1 cellular context compared by ENCODE assay signal in genomic region chr9:34646211-34647083, GRCh38.
TF ChIP-seq lines count a peak whose summit lies in the region.

GALT (plus strand) TSS chr9:34646675; CDS start chr9:34646705, 30 bp downstream.

TF ChIP-seq in GM12878, 131 proteins besides CTCF, POLR2A, EP300 and RAD21 (continued from another document and continues in another):
- TF ChIP-seq NBN (IDR thresholded peaks at IDR 0.05): peak; percentile 77
- TF ChIP-seq, protein P1, sequence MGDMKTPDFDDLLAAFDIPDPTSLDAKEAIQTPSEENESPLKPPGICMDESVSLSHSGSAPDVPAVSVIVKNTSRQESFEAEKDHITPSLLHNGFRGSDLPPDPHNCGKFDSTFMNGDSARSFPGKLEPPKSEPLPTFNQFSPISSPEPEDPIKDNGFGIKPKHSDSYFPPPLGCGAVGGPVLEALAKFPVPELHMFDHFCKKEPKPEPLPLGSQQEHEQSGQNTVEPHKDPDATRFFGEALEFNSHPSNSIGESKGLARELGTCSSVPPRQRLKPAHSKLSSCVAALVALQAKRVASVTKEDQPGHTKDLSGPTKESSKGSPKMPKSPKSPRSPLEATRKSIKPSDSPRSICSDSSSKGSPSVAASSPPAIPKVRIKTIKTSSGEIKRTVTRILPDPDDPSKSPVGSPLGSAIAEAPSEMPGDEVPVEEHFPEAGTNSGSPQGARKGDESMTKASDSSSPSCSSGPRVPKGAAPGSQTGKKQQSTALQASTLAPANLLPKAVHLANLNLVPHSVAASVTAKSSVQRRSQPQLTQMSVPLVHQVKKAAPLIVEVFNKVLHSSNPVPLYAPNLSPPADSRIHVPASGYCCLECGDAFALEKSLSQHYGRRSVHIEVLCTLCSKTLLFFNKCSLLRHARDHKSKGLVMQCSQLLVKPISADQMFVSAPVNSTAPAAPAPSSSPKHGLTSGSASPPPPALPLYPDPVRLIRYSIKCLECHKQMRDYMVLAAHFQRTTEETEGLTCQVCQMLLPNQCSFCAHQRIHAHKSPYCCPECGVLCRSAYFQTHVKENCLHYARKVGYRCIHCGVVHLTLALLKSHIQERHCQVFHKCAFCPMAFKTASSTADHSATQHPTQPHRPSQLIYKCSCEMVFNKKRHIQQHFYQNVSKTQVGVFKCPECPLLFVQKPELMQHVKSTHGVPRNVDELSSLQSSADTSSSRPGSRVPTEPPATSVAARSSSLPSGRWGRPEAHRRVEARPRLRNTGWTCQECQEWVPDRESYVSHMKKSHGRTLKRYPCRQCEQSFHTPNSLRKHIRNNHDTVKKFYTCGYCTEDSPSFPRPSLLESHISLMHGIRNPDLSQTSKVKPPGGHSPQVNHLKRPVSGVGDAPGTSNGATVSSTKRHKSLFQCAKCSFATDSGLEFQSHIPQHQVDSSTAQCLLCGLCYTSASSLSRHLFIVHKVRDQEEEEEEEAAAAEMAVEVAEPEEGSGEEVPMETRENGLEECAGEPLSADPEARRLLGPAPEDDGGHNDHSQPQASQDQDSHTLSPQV (IDR thresholded peaks at IDR 0.05): no peak
- no peak; the same call in 1 of the 2 replicates for TF ChIP-seq RUNX3 (IDR thresholded peaks at IDR 0.05; ENCODE audit: low read length)
- TF ChIP-seq TCF3 (IDR thresholded peaks at IDR 0.05; ENCODE audit: borderline replicate concordance, insufficient read depth, low read depth, low read length): 0 out of 2 replicates have a peak, but pooled peaks have one; percentile 76
- TF ChIP-seq SREBF1 (IDR thresholded peaks at IDR 0.05; ENCODE audit: low read length): no peak
- TF ChIP-seq ZNF24 (IDR thresholded peaks at IDR 0.05): no peak
- no peak for TF ChIP-seq MEF2B (IDR thresholded peaks at IDR 0.05; ENCODE audit: partially characterized antibody, poor library complexity, severe bottlenecking)
- no peak for TF ChIP-seq ZZZ3 (IDR thresholded peaks at IDR 0.05; ENCODE audit: control insufficient read depth, insufficient read length, low read depth)
- TF ChIP-seq HSF1 (IDR thresholded peaks at IDR 0.05; ENCODE audit: low read depth, low read length): no peak
- TF ChIP-seq SRF (IDR thresholded peaks at IDR 0.05; ENCODE audit: low read depth in 2 of 2, low read length in 2 of 2): no peak
- TF ChIP-seq KDM1A (IDR thresholded peaks at IDR 0.05; ENCODE audit: borderline replicate concordance): no peak
- TF ChIP-seq ESRRA (IDR thresholded peaks at IDR 0.05; ENCODE audit: low read length): no peak
- TF ChIP-seq TCF12 (IDR thresholded peaks at IDR 0.05; ENCODE audit: low read depth, low read length): peak; percentile 76; the same call in 1 of the 2 replicates
- TF ChIP-seq ZNF622 (IDR thresholded peaks at IDR 0.05): no peak
- TF ChIP-seq, protein P2, sequence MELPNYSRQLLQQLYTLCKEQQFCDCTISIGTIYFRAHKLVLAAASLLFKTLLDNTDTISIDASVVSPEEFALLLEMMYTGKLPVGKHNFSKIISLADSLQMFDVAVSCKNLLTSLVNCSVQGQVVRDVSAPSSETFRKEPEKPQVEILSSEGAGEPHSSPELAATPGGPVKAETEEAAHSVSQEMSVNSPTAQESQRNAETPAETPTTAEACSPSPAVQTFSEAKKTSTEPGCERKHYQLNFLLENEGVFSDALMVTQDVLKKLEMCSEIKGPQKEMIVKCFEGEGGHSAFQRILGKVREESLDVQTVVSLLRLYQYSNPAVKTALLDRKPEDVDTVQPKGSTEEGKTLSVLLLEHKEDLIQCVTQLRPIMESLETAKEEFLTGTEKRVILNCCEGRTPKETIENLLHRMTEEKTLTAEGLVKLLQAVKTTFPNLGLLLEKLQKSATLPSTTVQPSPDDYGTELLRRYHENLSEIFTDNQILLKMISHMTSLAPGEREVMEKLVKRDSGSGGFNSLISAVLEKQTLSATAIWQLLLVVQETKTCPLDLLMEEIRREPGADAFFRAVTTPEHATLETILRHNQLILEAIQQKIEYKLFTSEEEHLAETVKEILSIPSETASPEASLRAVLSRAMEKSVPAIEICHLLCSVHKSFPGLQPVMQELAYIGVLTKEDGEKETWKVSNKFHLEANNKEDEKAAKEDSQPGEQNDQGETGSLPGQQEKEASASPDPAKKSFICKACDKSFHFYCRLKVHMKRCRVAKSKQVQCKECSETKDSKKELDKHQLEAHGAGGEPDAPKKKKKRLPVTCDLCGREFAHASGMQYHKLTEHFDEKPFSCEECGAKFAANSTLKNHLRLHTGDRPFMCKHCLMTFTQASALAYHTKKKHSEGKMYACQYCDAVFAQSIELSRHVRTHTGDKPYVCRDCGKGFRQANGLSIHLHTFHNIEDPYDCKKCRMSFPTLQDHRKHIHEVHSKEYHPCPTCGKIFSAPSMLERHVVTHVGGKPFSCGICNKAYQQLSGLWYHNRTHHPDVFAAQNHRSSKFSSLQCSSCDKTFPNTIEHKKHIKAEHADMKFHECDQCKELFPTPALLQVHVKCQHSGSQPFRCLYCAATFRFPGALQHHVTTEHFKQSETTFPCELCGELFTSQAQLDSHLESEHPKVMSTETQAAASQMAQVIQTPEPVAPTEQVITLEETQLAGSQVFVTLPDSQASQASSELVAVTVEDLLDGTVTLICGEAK (IDR thresholded peaks at IDR 0.05; ENCODE audit: borderline replicate concordance): no peak; the same call in 1 of the 2 replicates
- no peak for TF ChIP-seq BMI1 (IDR thresholded peaks at IDR 0.05; ENCODE audit: borderline replicate concordance)
- no peak for TF ChIP-seq NRF1 (conservative IDR thresholded peaks at IDR 0.05; ENCODE audit: low read depth, low read length)
- TF ChIP-seq, protein P3, sequence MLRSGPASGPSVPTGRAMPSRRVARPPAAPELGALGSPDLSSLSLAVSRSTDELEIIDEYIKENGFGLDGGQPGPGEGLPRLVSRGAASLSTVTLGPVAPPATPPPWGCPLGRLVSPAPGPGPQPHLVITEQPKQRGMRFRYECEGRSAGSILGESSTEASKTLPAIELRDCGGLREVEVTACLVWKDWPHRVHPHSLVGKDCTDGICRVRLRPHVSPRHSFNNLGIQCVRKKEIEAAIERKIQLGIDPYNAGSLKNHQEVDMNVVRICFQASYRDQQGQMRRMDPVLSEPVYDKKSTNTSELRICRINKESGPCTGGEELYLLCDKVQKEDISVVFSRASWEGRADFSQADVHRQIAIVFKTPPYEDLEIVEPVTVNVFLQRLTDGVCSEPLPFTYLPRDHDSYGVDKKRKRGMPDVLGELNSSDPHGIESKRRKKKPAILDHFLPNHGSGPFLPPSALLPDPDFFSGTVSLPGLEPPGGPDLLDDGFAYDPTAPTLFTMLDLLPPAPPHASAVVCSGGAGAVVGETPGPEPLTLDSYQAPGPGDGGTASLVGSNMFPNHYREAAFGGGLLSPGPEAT (IDR thresholded peaks at IDR 0.05; ENCODE audit: low read depth): peak; percentile 58; the same call in 1 of the 2 replicates
- no peak for TF ChIP-seq BCL11A (IDR thresholded peaks at IDR 0.05; ENCODE audit: low read depth, low read length)
- TF ChIP-seq ETV6 (conservative IDR thresholded peaks at IDR 0.05 in 1 of 2, IDR thresholded peaks at IDR 0.05 in 1 of 2; ENCODE audit: borderline replicate concordance in 1 of 2, low read depth in 1 of 2): no peak
- no peak for TF ChIP-seq CHD4 (IDR thresholded peaks at IDR 0.05)
- no peak for TF ChIP-seq MEF2A (IDR thresholded peaks at IDR 0.05; ENCODE audit: insufficient read depth, low read depth, low read length)
- TF ChIP-seq CEBPB (IDR thresholded peaks at IDR 0.05; ENCODE audit: borderline replicate concordance in 1 of 2, low read depth in 2 of 2, low read length in 2 of 2): no peak
- no peak for TF ChIP-seq ELK1 (IDR thresholded peaks at IDR 0.05; ENCODE audit: low read depth, low read length)
- peak; percentile 63; the same call in 1 of the 2 replicates for TF ChIP-seq POLR2AphosphoS5 (IDR thresholded peaks at IDR 0.05; ENCODE audit: low read length)
- no peak for TF ChIP-seq IRF5 (IDR thresholded peaks at IDR 0.05; ENCODE audit: borderline replicate concordance)
- 0 out of 2 replicates have a peak, but pooled peaks have one; percentile 47 for TF ChIP-seq IRF4 (IDR thresholded peaks at IDR 0.05; ENCODE audit: low read depth, low read length)
- TF ChIP-seq RCOR1 (conservative IDR thresholded peaks at IDR 0.05; ENCODE audit: low read depth, low read length): no peak
- no peak for TF ChIP-seq SIN3A (IDR thresholded peaks at IDR 0.05; ENCODE audit: low read depth, low read length)
- TF ChIP-seq ZNF207 (IDR thresholded peaks at IDR 0.05; ENCODE audit: borderline replicate concordance): 0 out of 2 replicates have a peak, but pooled peaks have one; percentile 36
- TF ChIP-seq SIX5 (IDR thresholded peaks at IDR 0.05; ENCODE audit: low read depth, low read length, severe bottlenecking): no peak
- 0 out of 2 replicates have a peak, but pooled peaks have one; percentile 54 for TF ChIP-seq CHD2 (IDR thresholded peaks at IDR 0.05; ENCODE audit: borderline replicate concordance, low read depth, low read length)
- TF ChIP-seq CUX1 (IDR thresholded peaks at IDR 0.05; ENCODE audit: insufficient replicate concordance, low read depth, low read length): peak; percentile 4
- TF ChIP-seq FOXM1 (IDR thresholded peaks at IDR 0.05; ENCODE audit: low read depth, low read length): no peak
- TF ChIP-seq FOS (IDR thresholded peaks at IDR 0.05; ENCODE audit: borderline replicate concordance, extremely low read depth, insufficient read length): peak; percentile 40
- TF ChIP-seq TBL1XR1 (IDR thresholded peaks at IDR 0.05; ENCODE audit: low read depth, low read length): peak; percentile 17; the same call in 1 of the 2 replicates
- peak; percentile 47; the same call in 1 of the 2 replicates for TF ChIP-seq CREB1 (IDR thresholded peaks at IDR 0.05; ENCODE audit: low read depth)
